In genomic region chr2:180952082-180952481, GRCh38 we compare ENCODE assay signal across 1 cellular context.
TF ChIP-seq lines count a peak whose summit lies in the region.

No MANE protein-coding gene starts in this region.

TF ChIP-seq in GM12878, 131 proteins besides CTCF, POLR2A, EP300 and RAD21:
- no peak for TF ChIP-seq IRF4 (IDR thresholded peaks at IDR 0.05; ENCODE audit: low read depth, low read length)
- TF ChIP-seq NFXL1 (IDR thresholded peaks at IDR 0.05; ENCODE audit: borderline replicate concordance): no peak
- peak; percentile 35; the same call in 1 of the 2 replicates for TF ChIP-seq RUNX3 (IDR thresholded peaks at IDR 0.05; ENCODE audit: low read length)
- TF ChIP-seq NBN (IDR thresholded peaks at IDR 0.05): no peak
- TF ChIP-seq POU2F2 (IDR thresholded peaks at IDR 0.05; ENCODE audit: borderline replicate concordance, low read depth, low read length): no peak
- no peak for TF ChIP-seq PBX3 (IDR thresholded peaks at IDR 0.05; ENCODE audit: insufficient replicate concordance, low read depth, low read length)
- no peak for TF ChIP-seq KAT2A (conservative IDR thresholded peaks at IDR 0.05; ENCODE audit: control insufficient read depth, low read depth, low read length)
- TF ChIP-seq NR2C2 (IDR thresholded peaks at IDR 0.05; ENCODE audit: borderline replicate concordance, control insufficient read depth, insufficient read length, low read depth): no peak
- TF ChIP-seq HDAC2 (IDR thresholded peaks at IDR 0.05): no peak
- no peak for TF ChIP-seq SMARCA5 (IDR thresholded peaks at IDR 0.05)
- no peak for TF ChIP-seq ZNF274 (IDR thresholded peaks at IDR 0.05; ENCODE audit: insufficient read depth, insufficient read length)
- TF ChIP-seq MTA2 (IDR thresholded peaks at IDR 0.05; ENCODE audit: low read depth): peak; percentile 32; the same call in 1 of the 2 replicates
- no peak for TF ChIP-seq MYB (IDR thresholded peaks at IDR 0.05; ENCODE audit: borderline replicate concordance, low read depth, low read length)
- TF ChIP-seq, protein P1, sequence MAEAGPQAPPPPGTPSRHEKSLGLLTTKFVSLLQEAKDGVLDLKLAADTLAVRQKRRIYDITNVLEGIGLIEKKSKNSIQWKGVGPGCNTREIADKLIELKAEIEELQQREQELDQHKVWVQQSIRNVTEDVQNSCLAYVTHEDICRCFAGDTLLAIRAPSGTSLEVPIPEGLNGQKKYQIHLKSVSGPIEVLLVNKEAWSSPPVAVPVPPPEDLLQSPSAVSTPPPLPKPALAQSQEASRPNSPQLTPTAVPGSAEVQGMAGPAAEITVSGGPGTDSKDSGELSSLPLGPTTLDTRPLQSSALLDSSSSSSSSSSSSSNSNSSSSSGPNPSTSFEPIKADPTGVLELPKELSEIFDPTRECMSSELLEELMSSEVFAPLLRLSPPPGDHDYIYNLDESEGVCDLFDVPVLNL (IDR thresholded peaks at IDR 0.05; ENCODE audit: low read depth, low read length): no peak
- TF ChIP-seq ESRRA (IDR thresholded peaks at IDR 0.05; ENCODE audit: low read length): no peak
- TF ChIP-seq, protein P2, sequence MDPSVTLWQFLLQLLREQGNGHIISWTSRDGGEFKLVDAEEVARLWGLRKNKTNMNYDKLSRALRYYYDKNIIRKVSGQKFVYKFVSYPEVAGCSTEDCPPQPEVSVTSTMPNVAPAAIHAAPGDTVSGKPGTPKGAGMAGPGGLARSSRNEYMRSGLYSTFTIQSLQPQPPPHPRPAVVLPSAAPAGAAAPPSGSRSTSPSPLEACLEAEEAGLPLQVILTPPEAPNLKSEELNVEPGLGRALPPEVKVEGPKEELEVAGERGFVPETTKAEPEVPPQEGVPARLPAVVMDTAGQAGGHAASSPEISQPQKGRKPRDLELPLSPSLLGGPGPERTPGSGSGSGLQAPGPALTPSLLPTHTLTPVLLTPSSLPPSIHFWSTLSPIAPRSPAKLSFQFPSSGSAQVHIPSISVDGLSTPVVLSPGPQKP (IDR thresholded peaks at IDR 0.05; ENCODE audit: low read depth, low read length): no peak
- no peak for TF ChIP-seq MAX (IDR thresholded peaks at IDR 0.05; ENCODE audit: low read depth, low read length)
- no peak for TF ChIP-seq IRF3 (IDR thresholded peaks at IDR 0.05)
- 0 out of 2 replicates have a peak, but pooled peaks have one; percentile 30 for TF ChIP-seq JUNB (IDR thresholded peaks at IDR 0.05)
- TF ChIP-seq MEF2A (IDR thresholded peaks at IDR 0.05; ENCODE audit: insufficient read depth, low read depth, low read length): no peak
- no peak for TF ChIP-seq EED (IDR thresholded peaks at IDR 0.05; ENCODE audit: low read depth)
- peak; percentile 16 to 39; a peak in 1 of 4 replicates for TF ChIP-seq IKZF2 (IDR thresholded peaks at IDR 0.05)
- TF ChIP-seq LARP7 (IDR thresholded peaks at IDR 0.05): no peak
- TF ChIP-seq RBBP5 (conservative IDR thresholded peaks at IDR 0.05): no peak
- TF ChIP-seq CBFB (IDR thresholded peaks at IDR 0.05; ENCODE audit: low read depth): no peak
- no peak for TF ChIP-seq HDAC6 (IDR thresholded peaks at IDR 0.05; ENCODE audit: unreplicated experiment)
- no peak for TF ChIP-seq SPI1 (IDR thresholded peaks at IDR 0.05; ENCODE audit: borderline replicate concordance, insufficient read depth, low read depth, low read length)
